Comparison of ENCODE assay signal across 17 cellular contexts in genomic region chr9:117400131-117400530, GRCh38. TPM values are rescaled to one million over a fixed set of nuclear protein-coding genes. Genes with fewer than 3 reads are reported as not detected.
A peak's percentile ranks its signal among the peaks of the same experiment; 100 is the strongest.
DNase-seq lines count a peak whose midpoint lies in the region; ATAC-seq and TF ChIP-seq lines count a peak whose summit lies in the region.
"Had no signal": no experiment of that assay in that cellular context is flagged by ENCODE, and none has a peak within 500 bp of the region (broad histone marks: within the 10 kb centered on the region; RNA-seq: fewer than 3 reads in every experiment).

No MANE protein-coding gene starts in this region.

- peak; percentile 100 for DNase-seq in DMS153 (lab: John Stamatoyannopoulos, UW)
- peak; percentile 81 for DNase-seq in NCI-H1417 treated with DMSO at 0.1 percent for 48 hours (lab: John Stamatoyannopoulos, UW)
- DNase-seq in NCI-H526 (lab: John Stamatoyannopoulos, UW) = peak; percentile 96
- no peak for DNase-seq in left colon
- DNase-seq in ovary = no peak
- no peak for DNase-seq in KG1 (lab: John Stamatoyannopoulos, UW)
- DNase-seq: AML-193; kidney glomerular epithelial cell; naive B cell; right cardiac atrium; SK-N-SH; stimulated activated CD4-positive, alpha-beta T cell treated with anti-CD3 and anti-CD28 coated beads, Interleukin-4, amount 100 ng/mL, for 24 hours; uterus had no signal

- 29 to 49% (median 44%) methylated on average over 2 of the region's 2 CpGs for WGBS in ovary, 3 donors

- intact Hi-C loops in left colon (cut with DNase I, micrococcal nuclease) (no loop called here), ovary (cut with DNase I) (no loop called here)

- H3K9me3 ChIP-seq in ovary = no peaks in the 10 kb centered on the region
- H3K9me3 ChIP-seq: SK-N-SH, uterus had no signal

- no peaks in the 10 kb centered on the region for H3K27me3 ChIP-seq in ovary
- H3K27me3 ChIP-seq: uterus had no signal

- no peaks in the 10 kb centered on the region for H3K4me1 ChIP-seq in ovary (ENCODE audit: insufficient read depth)
- H3K4me1 ChIP-seq: uterus had no signal

- no peak overlapping the region for H3K27ac ChIP-seq in ovary
- H3K27ac ChIP-seq: uterus had no signal

- TF ChIP-seq EP300 in ovary (IDR thresholded peaks at IDR 0.05) = no peak

- no peak overlapping the region for H3K4me3 ChIP-seq in ovary
- H3K4me3 ChIP-seq: GM12878, uterus had no signal

- no peak for TF ChIP-seq CTCF in ovary (IDR thresholded peaks at IDR 0.05)

- no peak for TF ChIP-seq POLR2A in ovary (IDR thresholded peaks at IDR 0.05)

- H3K36me3 ChIP-seq in ovary = no peaks in the 10 kb centered on the region
- H3K36me3 ChIP-seq: uterus had no signal

- peak; percentile 40 for ATAC-seq in left colon
- no peak for ATAC-seq in HG03135 (IDR thresholded peaks at IDR 0.05; ENCODE audit: unreplicated experiment)
- ATAC-seq in HG03108 (IDR thresholded peaks at IDR 0.05; ENCODE audit: unreplicated experiment) = no peak
- ATAC-seq: GM12878; right cardiac atrium; stimulated activated effector memory CD8-positive, alpha-beta T cell treated with anti-CD3 and anti-CD28 coated beads, Interleukin-12 subunit alpha, Interleukin-12 subunit beta, amount 100 ng/mL, for 72 hours had no signal

RNA-seq across cellular contexts. Expression of gene ASTN2, which starts 14.7 kb away (rescaled TPM):
- total RNA-seq in left colon = 1 to 10 TPM; 3.1 to 4.9 TPM
- 1 to 10 TPM; 1.8 to 6.4 (median 3.2) TPM for total RNA-seq in ovary
- 1 to 10 TPM; 1.8 to 4.2 TPM for polyA plus RNA-seq in ovary

Comparison
In these comparisons a context has a peak if more than half of its experiments do, and no peak if none do; other contexts are left out.
1. DNase-seq: peak in DMS153 (single experiment), NCI-H1417 treated with DMSO at 0.1 percent for 48 hours (single experiment) and NCI-H526 (2 of 2); none in left colon (0 of 2), ovary (0 of 5) and KG1 (single experiment).